In the genomic region with DNA sequence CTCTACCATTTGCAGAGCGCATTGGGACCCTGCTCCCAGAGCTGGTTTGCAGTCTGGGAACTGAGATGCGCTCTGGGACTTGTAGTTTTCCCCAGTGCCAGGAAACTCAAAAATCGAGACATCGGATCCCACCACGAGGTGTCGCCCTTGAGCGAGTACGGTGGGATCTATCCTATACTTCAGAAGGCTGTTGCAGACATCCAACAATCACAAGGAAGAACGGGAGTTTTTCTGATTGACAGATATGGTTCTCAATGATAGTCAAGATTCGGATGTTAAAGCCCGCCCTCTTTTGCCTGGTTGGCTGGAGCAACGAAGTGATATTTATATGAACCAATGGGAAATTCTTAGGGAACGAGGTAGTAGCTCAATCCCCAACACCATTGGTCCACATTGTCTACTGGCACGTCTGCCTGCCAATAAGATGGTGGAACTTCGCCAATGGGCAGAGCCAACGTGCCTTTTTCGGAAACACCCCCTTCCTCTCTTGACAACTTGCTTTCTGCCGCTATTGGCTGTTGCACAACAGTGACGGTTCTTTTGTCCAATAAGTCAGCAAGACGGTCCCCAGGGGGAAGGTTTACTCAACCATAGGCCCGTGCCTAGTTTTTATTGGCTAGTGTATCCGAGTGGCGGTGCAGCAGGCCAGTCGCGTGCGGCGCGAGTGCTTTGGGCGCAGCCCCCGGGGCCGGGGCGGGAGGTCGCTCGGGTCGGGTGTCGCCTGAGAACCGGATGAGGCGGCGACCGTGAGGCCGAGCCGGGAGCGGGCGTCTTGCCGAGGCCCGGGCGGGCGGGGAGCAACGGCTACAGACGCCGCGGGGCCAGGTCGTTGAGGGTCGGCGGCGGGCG, we compare ENCODE assay signal across 8 cellular contexts. TPM values are rescaled to one million over a fixed set of nuclear protein-coding genes. Genes with fewer than 3 reads are reported as not detected.
DNase-seq lines count a peak whose midpoint lies in the region; ATAC-seq and TF ChIP-seq lines count a peak whose summit lies in the region.

A gene (plus strand): TSS at position 724 of the 849 bp plus-strand sequence. CDS start 164 bp downstream, outside the sequence.

- H3K4me3 Mint-ChIP-seq in natural killer cell treated with Interleukin-12 subunit alpha and Interleukin-12 subunit beta and Interleukin-15 and Interleukin-18, amount 100 ng/mL, for 72 hours: peak within 1 kb of the TSS; percentile 100
- peak within 1 kb of the TSS; percentile 90 for H3K4me3 Mint-ChIP-seq in stimulated activated naive CD8-positive, alpha-beta T cell treated with anti-CD3 and anti-CD28 coated beads, Interleukin-15, Interleukin-2, amounts not matched to agents 100 ng/mL and 50 ng/mL, for 24 hours

- H3K27ac ChIP-seq in RWPE2 (ENCODE audit: poor library complexity, severe bottlenecking): peak within 1 kb of the TSS; percentile 64

- peak within 1 kb of the TSS; percentile 84 to 91 for H3K27ac Mint-ChIP-seq in natural killer cell treated with Interleukin-12 subunit alpha and Interleukin-12 subunit beta and Interleukin-15 and Interleukin-18, amount 100 ng/mL, for 72 hours
- peak within 1 kb of the TSS; percentile 87 for H3K27ac Mint-ChIP-seq in stimulated activated naive CD8-positive, alpha-beta T cell treated with anti-CD3 and anti-CD28 coated beads, Interleukin-15, Interleukin-2, amounts not matched to agents 100 ng/mL and 50 ng/mL, for 24 hours

- H3K4me3 ChIP-seq in LNCaP clone FGC (ENCODE audit: low read depth, low read length) (peak within 1 kb of the TSS; percentile 87), RWPE2 (ENCODE audit: severe bottlenecking) (peak within 1 kb of the TSS; percentile 82)

- TF ChIP-seq CTCF in LNCaP clone FGC (IDR thresholded peaks at IDR 0.05; ENCODE audit: control insufficient read depth, extremely low read depth, insufficient read depth) (peak; percentile 87), RWPE2 (IDR thresholded peaks at IDR 0.05; ENCODE audit: poor library complexity, severe bottlenecking) (peak; percentile 96)

- peaks cover 4% of the 10 kb centered on the region for H3K36me3 Mint-ChIP-seq in natural killer cell treated with Interleukin-12 subunit alpha and Interleukin-12 subunit beta and Interleukin-15 and Interleukin-18, amount 100 ng/mL, for 72 hours
- H3K36me3 Mint-ChIP-seq in stimulated activated naive CD8-positive, alpha-beta T cell treated with anti-CD3 and anti-CD28 coated beads, Interleukin-15, Interleukin-2, amounts not matched to agents 100 ng/mL and 50 ng/mL, for 24 hours (ENCODE audit: low read depth): peaks cover 8% of the 10 kb centered on the region

- H3K36me3 ChIP-seq in RWPE2 (ENCODE audit: low read depth): peaks cover 5% of the 10 kb centered on the region; the same call in 1 of the 2 replicates

- H3K27me3 ChIP-seq in RWPE2 (ENCODE audit: insufficient read depth, poor library complexity, severe bottlenecking): no peaks in the 10 kb centered on the region

- H3K9me3 Mint-ChIP-seq in natural killer cell treated with Interleukin-12 subunit alpha and Interleukin-12 subunit beta and Interleukin-15 and Interleukin-18, amount 100 ng/mL, for 72 hours: no peaks in the 10 kb centered on the region
- H3K9me3 Mint-ChIP-seq in stimulated activated naive CD8-positive, alpha-beta T cell treated with anti-CD3 and anti-CD28 coated beads, Interleukin-15, Interleukin-2, amounts not matched to agents 100 ng/mL and 50 ng/mL, for 24 hours: no peaks in the 10 kb centered on the region

- H3K4me1 ChIP-seq in RWPE2 (ENCODE audit: insufficient read depth, poor library complexity, severe bottlenecking): no peaks in the 10 kb centered on the region

- H3K4me1 Mint-ChIP-seq in natural killer cell treated with Interleukin-12 subunit alpha and Interleukin-12 subunit beta and Interleukin-15 and Interleukin-18, amount 100 ng/mL, for 72 hours (ENCODE audit: low read depth in 2 of 2): peaks cover 23 to 27% of the 10 kb centered on the region in 2 donors
- H3K4me1 Mint-ChIP-seq in stimulated activated naive CD8-positive, alpha-beta T cell treated with anti-CD3 and anti-CD28 coated beads, Interleukin-15, Interleukin-2, amounts not matched to agents 100 ng/mL and 50 ng/mL, for 24 hours (ENCODE audit: low read depth): peaks cover 40% of the 10 kb centered on the region

- no peaks in the 10 kb centered on the region for H3K9me3 ChIP-seq in RWPE2 (ENCODE audit: severe bottlenecking)

- no peaks in the 10 kb centered on the region for H3K27me3 Mint-ChIP-seq in natural killer cell treated with Interleukin-12 subunit alpha and Interleukin-12 subunit beta and Interleukin-15 and Interleukin-18, amount 100 ng/mL, for 72 hours
- H3K27me3 Mint-ChIP-seq in stimulated activated naive CD8-positive, alpha-beta T cell treated with anti-CD3 and anti-CD28 coated beads, Interleukin-15, Interleukin-2, amounts not matched to agents 100 ng/mL and 50 ng/mL, for 24 hours: no peaks in the 10 kb centered on the region

- DNase-seq in EL: peak; percentile 100
- peak; percentile 97 for DNase-seq in GOT3 (lab: John Stamatoyannopoulos, UW)
- peak; percentile 100 for DNase-seq in LNCaP clone FGC (ENCODE audit: low read depth)
- DNase-seq in RWPE2 (ENCODE audit: low spot score): peak; percentile 98
- peak; percentile 96 for DNase-seq in activated T-helper 9 cell treated with anti-CD3 and anti-CD28 coated beads, Interleukin-2, amount 50 U/mL, for 16 hours (ENCODE audit: low read depth)
- peak; percentile 100 for DNase-seq in fibroblast of peridontal ligament (ENCODE audit: extremely low read depth)
- peak; percentile 100 for DNase-seq in natural killer cell treated with Interleukin-12 subunit alpha and Interleukin-12 subunit beta and Interleukin-15 and Interleukin-18, amount 100 ng/mL, for 72 hours (ENCODE audit: low spot score)

- ATAC-seq in RWPE2 (ENCODE audit: low read depth): peak; percentile 90
- ATAC-seq in natural killer cell treated with Interleukin-12 subunit alpha and Interleukin-12 subunit beta and Interleukin-15 and Interleukin-18, amount 100 ng/mL, for 72 hours: peak; percentile 94 to 95

RNA-seq across cellular contexts. Expression of the gene that starts here (rescaled TPM):
- 100 to 1,000 TPM; 403 to 422 TPM for total RNA-seq in natural killer cell treated with Interleukin-12 subunit alpha and Interleukin-12 subunit beta and Interleukin-15 and Interleukin-18, amount 100 ng/mL, for 72 hours

Comparison
In these comparisons a context has a peak if more than half of its experiments do, and no peak if none do; other contexts are left out.
1. Peak in every context shown above with its lines: DNase-seq, ATAC-seq, H3K4me3 ChIP-seq and H3K27ac ChIP-seq.